13 cellular contexts compared by ENCODE assay signal in the genomic region with DNA sequence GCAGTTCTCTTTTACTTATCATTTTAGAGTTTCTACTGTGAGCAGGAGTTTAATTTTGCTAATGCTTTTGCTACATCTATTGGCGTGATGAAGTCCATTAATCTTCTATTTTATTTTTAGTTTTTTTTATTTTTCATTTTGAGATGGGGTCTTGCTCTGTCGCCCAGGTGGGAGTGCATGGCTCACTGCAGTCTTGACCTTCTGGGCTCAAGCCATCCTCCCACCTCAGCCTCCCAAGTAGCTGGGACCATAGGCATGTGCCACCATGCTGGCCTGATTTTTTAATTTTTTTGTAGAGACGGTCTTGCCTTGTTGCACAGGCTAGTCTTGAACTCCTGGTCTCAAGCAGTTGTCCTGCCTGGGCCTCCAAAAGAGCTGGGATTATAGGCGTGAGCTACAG. TPM values are rescaled to one million over a fixed set of nuclear protein-coding genes. Genes with fewer than 3 reads are reported as not detected.
DNase-seq lines count a peak whose midpoint lies in the region; ATAC-seq and TF ChIP-seq lines count a peak whose summit lies in the region.
"Had no signal": no experiment of that assay in that cellular context is flagged by ENCODE, and none has a peak within 500 bp of the region (broad histone marks: within the 10 kb centered on the region; RNA-seq: fewer than 3 reads in every experiment).

No MANE protein-coding gene starts in this region.

- H3K4me1 Mint-ChIP-seq in natural killer cell (peaks cover 31 to 63% of the 10 kb centered on the region in 2 donors), endodermal cell (peaks cover 2% of the 10 kb centered on the region), neural progenitor cell (peaks cover 8% of the 10 kb centered on the region), glutamatergic neuron (ENCODE audit: low read depth, unreplicated experiment) (no peaks in the 10 kb centered on the region)
- peaks cover 23 to 48% of the 10 kb centered on the region in 2 donors for H3K4me1 Mint-ChIP-seq in natural killer cell treated with Interleukin-12 subunit alpha and Interleukin-12 subunit beta and Interleukin-15 and Interleukin-18, amount 100 ng/mL, for 72 hours (ENCODE audit: low read depth in 2 of 2)

- CTCF ChIA-PET in HEK293 (lab: Yijun Ruan, JAX), result no interaction called here

- peaks cover 100% of the 10 kb centered on the region for H3K79me2 ChIP-seq in neural progenitor cell (ENCODE audit: low read depth)

- no peaks in the 10 kb centered on the region for H3K27me3 ChIP-seq in endodermal cell (ENCODE audit: control insufficient read depth, insufficient read depth, low read length, poor library complexity, severe bottlenecking)
- no peaks in the 10 kb centered on the region for H3K27me3 ChIP-seq in neural progenitor cell
- H3K27me3 ChIP-seq: BLaER1 treated with 17β-estradiol and CSF1 and Interleukin-3, amounts not matched to agents 10 nM and 100 nM had no signal

- H3K27ac Mint-ChIP-seq in natural killer cell (peak overlapping the region; percentile 13 to 60), endodermal cell (peak overlapping the region; percentile 49), neural progenitor cell (no peak overlapping the region), glutamatergic neuron (ENCODE audit: unreplicated experiment) (no peak overlapping the region)
- peak overlapping the region in 1 of 2 donors; percentile 48 for H3K27ac Mint-ChIP-seq in natural killer cell treated with Interleukin-12 subunit alpha and Interleukin-12 subunit beta and Interleukin-15 and Interleukin-18, amount 100 ng/mL, for 72 hours
- H3K27ac Mint-ChIP-seq: CD8-positive, alpha-beta T cell had no signal

- H4K20me1 ChIP-seq in neural progenitor cell (ENCODE audit: low read depth), result peaks cover 56% of the 10 kb centered on the region

- no peak overlapping the region for H3K4me2 ChIP-seq in neural progenitor cell

- intact Hi-C loops in natural killer cell (cut with micrococcal nuclease), result no loop called here

- H2AFZ ChIP-seq in neural progenitor cell (replicated peaks), result no peak overlapping the region

- H3K9me3 ChIP-seq in HEK293 (ENCODE audit: control insufficient read depth, insufficient read depth, low read depth, low read length) (no peaks in the 10 kb centered on the region), endodermal cell (ENCODE audit: control insufficient read depth, low read length) (no peaks in the 10 kb centered on the region), neural progenitor cell (ENCODE audit: low read depth) (no peaks in the 10 kb centered on the region)
- H3K9me3 ChIP-seq: BLaER1 treated with 17β-estradiol and CSF1 and Interleukin-3, amounts not matched to agents 10 nM and 100 nM had no signal

- no peak for DNase-seq in natural killer cell
- DNase-seq in natural killer cell treated with Interleukin-12 subunit alpha and Interleukin-12 subunit beta and Interleukin-15 and Interleukin-18, amount 100 ng/mL, for 72 hours (ENCODE audit: low spot score), result no peak
- no peak for DNase-seq in endodermal cell
- no peak for DNase-seq in neural progenitor cell (ENCODE audit: low spot score)
- no peak for DNase-seq in glutamatergic neuron
- no peak for DNase-seq in NCI-H526 treated with DMSO at 0.1 percent for 48 hours (lab: John Stamatoyannopoulos, UW)
- DNase-seq: CD8-positive, alpha-beta T cell; COR-L47; GOT3; H7 had no signal

- H3K9me3 Mint-ChIP-seq in natural killer cell, result no peaks in the 10 kb centered on the region
- no peaks in the 10 kb centered on the region for H3K9me3 Mint-ChIP-seq in natural killer cell treated with Interleukin-12 subunit alpha and Interleukin-12 subunit beta and Interleukin-15 and Interleukin-18, amount 100 ng/mL, for 72 hours
- H3K9me3 Mint-ChIP-seq in endodermal cell, result no peaks in the 10 kb centered on the region
- H3K9me3 Mint-ChIP-seq in neural progenitor cell, result no peaks in the 10 kb centered on the region
- no peaks in the 10 kb centered on the region for H3K9me3 Mint-ChIP-seq in glutamatergic neuron (ENCODE audit: unreplicated experiment)
- H3K9me3 Mint-ChIP-seq: CD8-positive, alpha-beta T cell had no signal

- H3K4me1 ChIP-seq in HEK293 (ENCODE audit: control insufficient read depth, insufficient read depth, low read length) (peaks cover 27% of the 10 kb centered on the region), endodermal cell (ENCODE audit: control insufficient read depth, insufficient read depth, low read length) (no peaks in the 10 kb centered on the region), neural progenitor cell (peaks cover 10% of the 10 kb centered on the region)

- H3K36me3 ChIP-seq in HEK293 (ENCODE audit: control insufficient read depth in 2 of 2, insufficient read depth in 1 of 2, low read length in 2 of 2) (peaks cover 0 to 33% of the 10 kb centered on the region in 2 experiments; a peak in 2 of 3 replicates), endodermal cell (ENCODE audit: control insufficient read depth, insufficient read depth, low read length) (peaks cover 10% of the 10 kb centered on the region), neural progenitor cell (peaks cover 15% of the 10 kb centered on the region)

- H3K4me3 ChIP-seq in HEK293 (ENCODE audit: low read depth, low read length) (no peak overlapping the region), endodermal cell (ENCODE audit: low read length) (no peak overlapping the region), neural progenitor cell (no peak overlapping the region)
- H3K4me3 ChIP-seq: BLaER1 treated with 17β-estradiol and CSF1 and Interleukin-3, amounts not matched to agents 10 nM and 100 nM had no signal

- no peak overlapping the region for H3K4me3 Mint-ChIP-seq in natural killer cell
- no peak overlapping the region for H3K4me3 Mint-ChIP-seq in natural killer cell treated with Interleukin-12 subunit alpha and Interleukin-12 subunit beta and Interleukin-15 and Interleukin-18, amount 100 ng/mL, for 72 hours
- no peak overlapping the region for H3K4me3 Mint-ChIP-seq in endodermal cell
- no peak overlapping the region for H3K4me3 Mint-ChIP-seq in neural progenitor cell
- no peak overlapping the region for H3K4me3 Mint-ChIP-seq in glutamatergic neuron (ENCODE audit: unreplicated experiment)

- no peak for ATAC-seq in natural killer cell
- no peak for ATAC-seq in natural killer cell treated with Interleukin-12 subunit alpha and Interleukin-12 subunit beta and Interleukin-15 and Interleukin-18, amount 100 ng/mL, for 72 hours
- ATAC-seq: CD8-positive, alpha-beta T cell had no signal

- H3K9ac ChIP-seq in endodermal cell (ENCODE audit: extremely low read depth, low read length, poor library complexity, severe bottlenecking) (no peak overlapping the region), neural progenitor cell (no peak overlapping the region)
- H3K9ac ChIP-seq: BLaER1 treated with 17β-estradiol and CSF1 and Interleukin-3, amounts not matched to agents 10 nM and 100 nM had no signal

- POLR2A ChIA-PET in HEK293 (lab: Yijun Ruan, JAX), result no interaction called here

- 96 to 100% methylated on average over 1 to 3 of the region's 4 CpGs for WGBS in endodermal cell (ENCODE audit: insufficient coverage in 1 of 2, insufficient read length in 1 of 2), 2 experiments

- peaks cover 14% of the 10 kb centered on the region for H3F3A ChIP-seq in neural progenitor cell (ENCODE audit: low read depth)

- H3K36me3 Mint-ChIP-seq in natural killer cell, result no peaks in the 10 kb centered on the region
- no peaks in the 10 kb centered on the region for H3K36me3 Mint-ChIP-seq in natural killer cell treated with Interleukin-12 subunit alpha and Interleukin-12 subunit beta and Interleukin-15 and Interleukin-18, amount 100 ng/mL, for 72 hours
- peaks cover 35% of the 10 kb centered on the region for H3K36me3 Mint-ChIP-seq in endodermal cell (ENCODE audit: low read depth)
- peaks cover 25% of the 10 kb centered on the region for H3K36me3 Mint-ChIP-seq in neural progenitor cell
- H3K36me3 Mint-ChIP-seq in glutamatergic neuron (ENCODE audit: unreplicated experiment), result no peaks in the 10 kb centered on the region

- no peak overlapping the region for H3K27ac ChIP-seq in HEK293 (ENCODE audit: extremely low read depth, low read depth, low read length)
- H3K27ac ChIP-seq in endodermal cell (ENCODE audit: low read depth, low read length), result no peak overlapping the region
- H3K27ac ChIP-seq in neural progenitor cell, result no peak overlapping the region
- H3K27ac ChIP-seq: BLaER1 treated with 17β-estradiol and CSF1 and Interleukin-3, amounts not matched to agents 10 nM and 100 nM had no signal

- TF ChIP-seq CTCF in natural killer cell (IDR thresholded peaks at IDR 0.05) (no peak), HEK293 (tag by site-specific recombination; IDR thresholded peaks at IDR 0.05) (no peak), endodermal cell (conservative IDR thresholded peaks at IDR 0.05) (no peak), neural progenitor cell (IDR thresholded peaks at IDR 0.05) (no peak), glutamatergic neuron (IDR thresholded peaks at IDR 0.05; ENCODE audit: partially characterized antibody, unreplicated experiment) (no peak)

- no peaks in the 10 kb centered on the region for H3K27me3 Mint-ChIP-seq in natural killer cell (ENCODE audit: low read depth in 2 of 2)
- no peaks in the 10 kb centered on the region for H3K27me3 Mint-ChIP-seq in natural killer cell treated with Interleukin-12 subunit alpha and Interleukin-12 subunit beta and Interleukin-15 and Interleukin-18, amount 100 ng/mL, for 72 hours
- H3K27me3 Mint-ChIP-seq in endodermal cell (ENCODE audit: insufficient read depth), result no peaks in the 10 kb centered on the region
- no peaks in the 10 kb centered on the region for H3K27me3 Mint-ChIP-seq in neural progenitor cell (ENCODE audit: insufficient read depth, low read depth)
- H3K27me3 Mint-ChIP-seq in glutamatergic neuron (ENCODE audit: unreplicated experiment), result no peaks in the 10 kb centered on the region
- H3K27me3 Mint-ChIP-seq: B cell had no signal

TF ChIP-seq in HEK293, 187 proteins besides CTCF, POLR2A, EP300 and RAD21:
- peak; percentile 86 for TF ChIP-seq ZNF121 (tag by site-specific recombination; IDR thresholded peaks at IDR 0.05)
- no peak for TF ChIP-seq ZNF629 (tag by site-specific recombination; IDR thresholded peaks at IDR 0.05)
- no peak for TF ChIP-seq ZNF610 (tag by site-specific recombination; IDR thresholded peaks at IDR 0.05; ENCODE audit: borderline replicate concordance)

RNA-seq across cellular contexts. Expression of a gene that starts 9.4 kb away (rescaled TPM):
- total RNA-seq in natural killer cell (100 to 1,000 TPM in 1 of 3 donors, 10 to 100 TPM in 2; 60.9 to 123 (median 63.0) TPM), endodermal cell (10 to 100 TPM; 20.3 to 51.0 TPM), neural progenitor cell (ENCODE audit: low replicate concordance) (48.2 and 59.1 TPM in 2 replicates), glutamatergic neuron (ENCODE audit: unreplicated experiment) (33.9 TPM)
- total RNA-seq in natural killer cell treated with Interleukin-12 subunit alpha and Interleukin-12 subunit beta and Interleukin-15 and Interleukin-18, amount 100 ng/mL, for 72 hours, result 10 to 100 TPM; 57.7 to 78.1 TPM
- 13.0 TPM for polyA plus RNA-seq in endodermal cell (2013, experiment 1 of 2)
- 14.6 TPM for polyA plus RNA-seq in endodermal cell (2013, experiment 2 of 2)

Comparison
In these comparisons a context has a peak if more than half of its experiments do, and no peak if none do; other contexts are left out.
1. H3K27ac Mint-ChIP-seq: peak in natural killer cell (2 of 2) and endodermal cell (single experiment); none in neural progenitor cell (single experiment) and glutamatergic neuron (single experiment).